In genomic region chr12:58764100-58764953, GRCh38 we compare ENCODE assay signal across 14 cellular contexts.
DNase-seq lines count a peak whose midpoint lies in the region; ATAC-seq lines count a peak whose summit lies in the region.
"Had no signal": no experiment of that assay in that cellular context is flagged by ENCODE, and none has a peak within 500 bp of the region (broad histone marks: within the 10 kb centered on the region; RNA-seq: fewer than 3 reads in every experiment).

No MANE protein-coding gene starts in this region.

- H3K4me1 ChIP-seq in BLaER1 (peaks cover 9% of the 10 kb centered on the region), GM23248 (ENCODE audit: insufficient read depth) (peaks cover 15% of the 10 kb centered on the region), adipocyte (ENCODE audit: control insufficient read depth, insufficient read depth, low read length) (no peaks in the 10 kb centered on the region)

- DNase-seq in GM23248 = peak; percentile 17
- DNase-seq in adipocyte (ENCODE audit: low read depth) = peak; percentile 50
- DNase-seq in kidney tubule cell (ENCODE audit: low spot score) = peak; percentile 44
- no peak for DNase-seq in cardiac septum (ENCODE audit: low spot score)
- DNase-seq in cerebellar cortex (ENCODE audit: low spot score) = no peak
- DNase-seq: immature natural killer cell, NCI-H2081 treated with DMSO at 0.1 percent for 48 hours had no signal

- no peak overlapping the region for H3K9ac ChIP-seq in BLaER1
- no peak overlapping the region for H3K9ac ChIP-seq in GM23248
- H3K9ac ChIP-seq in adipocyte (ENCODE audit: low read length) = no peak overlapping the region

- H3K27ac ChIP-seq in BLaER1 = no peak overlapping the region
- peak overlapping the region; percentile 19; the same call in 1 of the 2 replicates for H3K27ac ChIP-seq in GM23248
- H3K27ac ChIP-seq: cardiac muscle cell, neutrophil, tibial nerve had no signal

- no peaks in the 10 kb centered on the region for H3K79me2 ChIP-seq in GM23248 (ENCODE audit: insufficient read depth)

- WGBS in GM23248 (ENCODE audit: low coverage in 1 of 2, low lambda C conversion rate in 2 of 2, missing lambda C conversion rate in 2 of 2), 2 experiments = 60 to 62% methylated on average over 6 of the region's 6 CpGs

- in situ Hi-C loops in GM23248 (cut with MboI) = no loop called here

- ATAC-seq in activated CD4-positive, CD25-positive, alpha-beta regulatory T cell treated with anti-CD3 and anti-CD28 coated beads, Interleukin-2, amount 50 U/mL, for 24 hours = no peak
- no peak for ATAC-seq in GM19467 (IDR thresholded peaks at IDR 0.05; ENCODE audit: unreplicated experiment)
- ATAC-seq: stimulated activated effector memory CD8-positive, alpha-beta T cell treated with anti-CD3 and anti-CD28 coated beads, Interleukin-12 subunit alpha, Interleukin-12 subunit beta, amount 100 ng/mL, for 72 hours had no signal

- H3K9me2 ChIP-seq in GM23248 (ENCODE audit: insufficient read depth) = no peaks in the 10 kb centered on the region

- H3K4me3 ChIP-seq in BLaER1 (no peak overlapping the region), GM23248 (no peak overlapping the region), adipocyte (ENCODE audit: low read length) (no peak overlapping the region)
- H3K4me3 ChIP-seq: cardiac muscle cell, tibial nerve had no signal

- no peaks in the 10 kb centered on the region for H3K9me3 ChIP-seq in BLaER1
- H3K9me3 ChIP-seq in GM23248 (ENCODE audit: low read depth) = no peaks in the 10 kb centered on the region
- H3K9me3 ChIP-seq in adipocyte (ENCODE audit: control insufficient read depth, low read length) = peaks cover 10% of the 10 kb centered on the region
- H3K9me3 ChIP-seq: neutrophil had no signal

- H3K36me3 ChIP-seq in BLaER1 (no peaks in the 10 kb centered on the region), GM23248 (ENCODE audit: low read depth) (no peaks in the 10 kb centered on the region), adipocyte (ENCODE audit: control insufficient read depth, insufficient read depth, low read length, severe bottlenecking) (no peaks in the 10 kb centered on the region)
- H3K36me3 ChIP-seq: cardiac muscle cell, neutrophil, tibial nerve had no signal

- peak overlapping the region; percentile 15 for H2AFZ ChIP-seq in GM23248

- peaks cover 10% of the 10 kb centered on the region; the same call in 1 of the 2 replicates for H3F3A ChIP-seq in GM23248 (ENCODE audit: insufficient read depth)

- H3K4me2 ChIP-seq in BLaER1 (peak overlapping the region; percentile 21; the same call in 1 of the 2 replicates), GM23248 (ENCODE audit: unreplicated experiment) (peak overlapping the region; percentile 4)

- H3K27me3 ChIP-seq in BLaER1 (no peaks in the 10 kb centered on the region), GM23248 (replicated peaks; ENCODE audit: insufficient read depth) (no peaks in the 10 kb centered on the region), adipocyte (replicated peaks; ENCODE audit: control insufficient read depth, insufficient read depth, low read length) (no peaks in the 10 kb centered on the region)
- H3K27me3 ChIP-seq: cardiac muscle cell, neutrophil, tibial nerve had no signal

- H4K20me1 ChIP-seq in BLaER1 (no peaks in the 10 kb centered on the region), GM23248 (ENCODE audit: insufficient read depth) (no peaks in the 10 kb centered on the region)

- intact Hi-C loops in cardiac septum (cut with DNase I) = no loop called here

Comparison
In these comparisons a context has a peak if more than half of its experiments do, and no peak if none do; other contexts are left out.
1. DNase-seq: peak in GM23248 (single experiment), adipocyte (single experiment) and kidney tubule cell (single experiment); none in cardiac septum (single experiment) and cerebellar cortex (single experiment).